ENCODE assay signal across 10 cellular contexts in the genomic region with DNA sequence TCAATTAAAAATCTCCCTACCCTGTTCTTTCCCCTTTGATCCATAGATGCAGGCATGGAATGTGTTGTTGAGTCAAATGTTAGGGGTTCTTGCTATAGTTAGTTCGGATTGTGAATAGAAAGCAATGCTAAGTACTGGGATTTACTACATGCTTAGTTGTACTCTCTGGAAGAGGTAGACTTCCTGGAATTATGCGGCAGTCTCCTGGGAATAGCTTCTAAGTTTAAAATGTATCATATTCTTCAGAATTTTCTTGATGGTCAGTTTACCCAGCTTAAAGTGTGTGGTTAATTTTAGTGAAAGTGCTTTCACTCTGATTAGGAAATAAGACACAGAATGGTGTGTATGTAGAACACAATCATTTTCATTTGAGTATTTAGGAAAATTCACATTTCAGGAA. TPM values are rescaled to one million over a fixed set of nuclear protein-coding genes. Genes with fewer than 3 reads are reported as not detected.
A peak's percentile ranks its signal among the peaks of the same experiment; 100 is the strongest.
DNase-seq lines count a peak whose midpoint lies in the region; ATAC-seq and TF ChIP-seq lines count a peak whose summit lies in the region.
"Had no signal": no experiment of that assay in that cellular context is flagged by ENCODE, and none has a peak within 500 bp of the region (broad histone marks: within the 10 kb centered on the region; RNA-seq: fewer than 3 reads in every experiment).

No MANE protein-coding gene starts in this region.

- ATAC-seq in naive thymus-derived CD4-positive, alpha-beta T cell: no peak
- no peak for ATAC-seq in HG03378 (IDR thresholded peaks at IDR 0.05; ENCODE audit: unreplicated experiment)

- peak overlapping the region; percentile 95 for H3K4me3 Mint-ChIP-seq in HFFc6
- H3K4me3 Mint-ChIP-seq in brain: peak overlapping the region; percentile 93 to 98 (median 95)
- H3K4me3 Mint-ChIP-seq in naive thymus-derived CD4-positive, alpha-beta T cell: peak overlapping the region in 8 of 10 donors; percentile 2 to 94 (median 20)

- H3K4me1 ChIP-seq in naive thymus-derived CD4-positive, alpha-beta T cell (ENCODE audit: control insufficient read depth in 2 of 2, insufficient read depth in 2 of 2, low read length in 2 of 2): peaks cover 33 to 49% of the 10 kb centered on the region in 2 donors
- H3K4me1 ChIP-seq in prostate gland (replicated peaks): peaks cover 16% of the 10 kb centered on the region

- DNase-seq in AG10803 (ENCODE audit: low read depth): no peak
- DNase-seq in HFFc6: no peak
- DNase-seq in naive thymus-derived CD4-positive, alpha-beta T cell: no peak
- no peak for DNase-seq in AML-193 (lab: John Stamatoyannopoulos, UW)
- DNase-seq in prostate gland (ENCODE audit: low spot score): no peak
- DNase-seq in GDM1 (lab: John Stamatoyannopoulos, UW): no peak
- DNase-seq: activated effector memory CD4-positive, alpha-beta T cell treated with Interleukin-2 at 50 U/mL for 16 hours; NCI-H146 had no signal

- H3K27me3 Mint-ChIP-seq in HFFc6 (ENCODE audit: insufficient read depth): no peaks in the 10 kb centered on the region; the same call in 1 of the 2 replicates
- peaks cover 23% of the 10 kb centered on the region for H3K27me3 Mint-ChIP-seq in brain
- H3K27me3 Mint-ChIP-seq in naive thymus-derived CD4-positive, alpha-beta T cell: peaks cover 0 to 3% (median 0%) of the 10 kb centered on the region in 5 donors

- POLR2A ChIA-PET in naive thymus-derived CD4-positive, alpha-beta T cell (lab: Charles Lee): interaction anchor here (0.6 kb wide), 1 partner anchor 11 kb away, joined by 3 read pairs; no protein-coding TSS in a partner anchor

- H3K36me3 Mint-ChIP-seq in HFFc6 (ENCODE audit: low read depth) (peaks cover 38% of the 10 kb centered on the region), brain (peaks cover 21% of the 10 kb centered on the region)
- H3K36me3 Mint-ChIP-seq in naive thymus-derived CD4-positive, alpha-beta T cell: peaks cover 0 to 8% (median 4%) of the 10 kb centered on the region in 5 donors

- CTCF ChIA-PET in naive thymus-derived CD4-positive, alpha-beta T cell (lab: Charles Lee): no interaction called here

- peak overlapping the region; percentile 6 for H3K4me3 ChIP-seq in AG10803 (ENCODE audit: low read length)
- no peak overlapping the region for H3K4me3 ChIP-seq in naive thymus-derived CD4-positive, alpha-beta T cell (ENCODE audit: low read length)
- no peak overlapping the region for H3K4me3 ChIP-seq in prostate gland

- H3K27ac ChIP-seq in naive thymus-derived CD4-positive, alpha-beta T cell (ENCODE audit: low read depth, low read length): no peak overlapping the region
- no peak overlapping the region for H3K27ac ChIP-seq in prostate gland

- intact Hi-C loops in naive thymus-derived CD4-positive, alpha-beta T cell (cut with micrococcal nuclease): loop anchor here (5.0 to 10.0 kb wide), 2 partner anchors 339 to 1052 kb away; partner anchors contain the start of genes BCAS3 (in 1 of the 2) and RNFT1 (in 1 of the 2)
- intact Hi-C loops in prostate gland (cut with DNase I): loop anchor here (10.0 kb wide), 1 partner anchor 58 kb away; the partner anchor contains the start of gene DHX40

- H3K9me3 ChIP-seq in naive thymus-derived CD4-positive, alpha-beta T cell (ENCODE audit: control insufficient read depth in 2 of 3, low read length in 3 of 3): no peaks in the 10 kb centered on the region
- no peaks in the 10 kb centered on the region for H3K9me3 ChIP-seq in prostate gland

- H3K27ac Mint-ChIP-seq in HFFc6 (peak overlapping the region; percentile 34), brain (peak overlapping the region in 2 of 5 experiments; percentile 25 to 100)
- peak overlapping the region in 2 of 9 donors; percentile 31 to 77 for H3K27ac Mint-ChIP-seq in naive thymus-derived CD4-positive, alpha-beta T cell

- TF ChIP-seq CTCF in AG10803 (conservative IDR thresholded peaks at IDR 0.05; ENCODE audit: low read length) (no peak), HFFc6 (IDR thresholded peaks at IDR 0.05) (no peak), brain (conservative IDR thresholded peaks at IDR 0.05) (no peak), prostate gland (IDR thresholded peaks at IDR 0.05) (no peak)

- peaks cover 58% of the 10 kb centered on the region for H3K4me1 Mint-ChIP-seq in HFFc6 (ENCODE audit: low read depth)
- H3K4me1 Mint-ChIP-seq in brain: peaks cover 73% of the 10 kb centered on the region
- peaks cover 36 to 80% (median 72%) of the 10 kb centered on the region in 7 donors for H3K4me1 Mint-ChIP-seq in naive thymus-derived CD4-positive, alpha-beta T cell

- TF ChIP-seq POLR2A in prostate gland (IDR thresholded peaks at IDR 0.05): no peak

- no peaks in the 10 kb centered on the region for H3K27me3 ChIP-seq in naive thymus-derived CD4-positive, alpha-beta T cell (ENCODE audit: control insufficient read depth in 2 of 2, insufficient read depth in 2 of 2, low read length in 2 of 2)
- no peaks in the 10 kb centered on the region for H3K27me3 ChIP-seq in prostate gland (replicated peaks; ENCODE audit: insufficient read depth)

- no peaks in the 10 kb centered on the region for H3K9me3 Mint-ChIP-seq in HFFc6
- peaks cover 0 to 3% (median 0%) of the 10 kb centered on the region in 5 experiments for H3K9me3 Mint-ChIP-seq in brain
- H3K9me3 Mint-ChIP-seq in naive thymus-derived CD4-positive, alpha-beta T cell: peaks cover 0 to 5% (median 0%) of the 10 kb centered on the region in 11 donors

- 73% methylated on average over 2 of the region's 2 CpGs for WGBS in prostate gland

- peaks cover 0 to 8% (median 0%) of the 10 kb centered on the region in 3 experiments for H3K36me3 ChIP-seq in naive thymus-derived CD4-positive, alpha-beta T cell (ENCODE audit: control insufficient read depth in 2 of 3, insufficient read depth in 3 of 3, low read length in 3 of 3)
- no peaks in the 10 kb centered on the region for H3K36me3 ChIP-seq in prostate gland

RNA-seq across cellular contexts. Expression of gene CLTC, which starts 3.5 kb away (rescaled TPM):
- 100 to 1,000 TPM; 354 to 460 (median 397) TPM for total RNA-seq in HFFc6 (2021; fragmentation: NEBNext Ultra II Directional; extraction: Animal tissue kit (Norgen Biotek cat#: 25700))
- 135 TPM for polyA plus RNA-seq in brain (ENCODE audit: insufficient read depth, low read depth, low replicate concordance)
- 100 to 1,000 TPM in 1 of 5 experiments, 10 to 100 TPM in 4; 67.1 to 174 (median 88.4) TPM for total RNA-seq in naive thymus-derived CD4-positive, alpha-beta T cell
- 10 to 100 TPM; 31.2 to 48.2 TPM for polyA plus RNA-seq in naive thymus-derived CD4-positive, alpha-beta T cell
- 100 to 1,000 TPM; 202 to 206 TPM for total RNA-seq in prostate gland

RNA-seq across cellular contexts. Expression of gene DHX40, which starts 57.7 kb away (rescaled TPM):
- 10 to 100 TPM; 24.8 to 31.4 (median 28.5) TPM for total RNA-seq in HFFc6 (2021; fragmentation: NEBNext Ultra II Directional; extraction: Animal tissue kit (Norgen Biotek cat#: 25700))
- 51.8 TPM for polyA plus RNA-seq in brain (ENCODE audit: insufficient read depth, low read depth, low replicate concordance)
- total RNA-seq in naive thymus-derived CD4-positive, alpha-beta T cell: 10 to 100 TPM; 21.3 to 44.9 (median 29.4) TPM
- polyA plus RNA-seq in naive thymus-derived CD4-positive, alpha-beta T cell: 10 to 100 TPM; 27.1 to 27.7 TPM
- total RNA-seq in prostate gland: 10 to 100 TPM; 43.7 to 53.7 TPM

Comparison
In these comparisons a context has a peak if more than half of its experiments do, and no peak if none do; other contexts are left out.
1. H3K4me3 Mint-ChIP-seq: peak in every context shown above with its lines; median percentile 95 in HFFc6; 95 in brain; 20 in naive thymus-derived CD4-positive, alpha-beta T cell.